Comparison of ENCODE assay signal across 20 cellular contexts in genomic region chr10:121959671-121960070, GRCh38. TPM values are rescaled to one million over a fixed set of nuclear protein-coding genes. Genes with fewer than 3 reads are reported as not detected.
"Had no signal": no experiment of that assay in that cellular context is flagged by ENCODE, and none has a peak within 500 bp of the region (broad histone marks: within the 10 kb centered on the region; RNA-seq: fewer than 3 reads in every experiment).

No MANE protein-coding gene starts in this region.

- H3K4me3 Mint-ChIP-seq: activated CD4-positive, alpha-beta T cell treated with anti-CD3 and anti-CD28 coated beads, Interleukin-2, amount 10 ng/mL, durations not matched to agents 7 days and 5 days; activated CD8-positive, alpha-beta T cell treated with anti-CD3 and anti-CD28 coated beads, Interleukin-2, amount 10 ng/mL, durations not matched to agents 7 days and 5 days; activated T-cell treated with anti-CD3 and anti-CD28 coated beads, Interleukin-2, amount 50 U/mL, for 4 hours; natural killer cell treated with Interleukin-12 subunit alpha and Interleukin-12 subunit beta and Interleukin-15 and Interleukin-18, amount 100 ng/mL, for 72 hours; stimulated activated naive B cell treated with anti-CD40 and anti-IgM and Interleukin-4, amounts not matched to agents 10 μg/mL and 1 μg/mL and 100 μg/mL, for 72 hours; T-helper 1 cell treated with Interleukin-12 subunit alpha and Interleukin-12 subunit beta and Interleukin-4 antibody, amounts not matched to agents 30 μg/mL and 1 μg/mL, for 36 hours had no signal

- H3K9me3 ChIP-seq: esophagus muscularis mucosa, left ventricle myocardium inferior, pancreas, upper lobe of right lung had no signal

- H2AFZ ChIP-seq: hepatocyte had no signal

- H3K4me1 ChIP-seq: esophagus muscularis mucosa, left ventricle myocardium inferior, pancreas, upper lobe of right lung had no signal

- H3K27me3 Mint-ChIP-seq: activated CD4-positive, alpha-beta T cell treated with anti-CD3 and anti-CD28 coated beads, Interleukin-2, amount 10 ng/mL, durations not matched to agents 7 days and 5 days; natural killer cell treated with Interleukin-12 subunit alpha and Interleukin-12 subunit beta and Interleukin-15 and Interleukin-18, amount 100 ng/mL, for 72 hours; stimulated activated naive B cell treated with anti-CD40 and anti-IgM and Interleukin-4, amounts not matched to agents 10 μg/mL and 1 μg/mL and 100 μg/mL, for 72 hours had no signal

- ATAC-seq: activated CD8-positive, alpha-beta T cell treated with anti-CD3 and anti-CD28 coated beads, Interleukin-2, amount 10 ng/mL, durations not matched to agents 7 days and 5 days; natural killer cell treated with Interleukin-12 subunit alpha and Interleukin-12 subunit beta and Interleukin-15 and Interleukin-18, amount 100 ng/mL, for 72 hours; pancreas; right cardiac atrium; stimulated activated naive B cell treated with anti-CD40 and anti-IgM and Interleukin-4, amounts not matched to agents 10 μg/mL and 1 μg/mL and 100 μg/mL, for 72 hours; upper lobe of right lung had no signal

- H3K4me2 ChIP-seq: hepatocyte had no signal

- H3K4me3 ChIP-seq: esophagus muscularis mucosa, hepatocyte, left ventricle myocardium inferior, pancreas, skin epidermis, upper lobe of right lung had no signal

- H3K9me3 Mint-ChIP-seq: activated CD4-positive, alpha-beta T cell treated with anti-CD3 and anti-CD28 coated beads, Interleukin-2, amount 10 ng/mL, durations not matched to agents 7 days and 5 days; activated T-cell treated with anti-CD3 and anti-CD28 coated beads, Interleukin-2, amount 50 U/mL, for 4 hours; natural killer cell treated with Interleukin-12 subunit alpha and Interleukin-12 subunit beta and Interleukin-15 and Interleukin-18, amount 100 ng/mL, for 72 hours; stimulated activated naive B cell treated with anti-CD40 and anti-IgM and Interleukin-4, amounts not matched to agents 10 μg/mL and 1 μg/mL and 100 μg/mL, for 72 hours; T-helper 1 cell treated with Interleukin-12 subunit alpha and Interleukin-12 subunit beta and Interleukin-4 antibody, amounts not matched to agents 30 μg/mL and 1 μg/mL, for 36 hours had no signal

- H3K27ac ChIP-seq: esophagus muscularis mucosa, hepatocyte, left ventricle myocardium inferior, pancreas, skin epidermis, upper lobe of right lung had no signal

- H3K27me3 ChIP-seq: esophagus muscularis mucosa, hepatocyte, pancreas, upper lobe of right lung had no signal

- H3K27ac Mint-ChIP-seq: activated CD4-positive, alpha-beta T cell treated with anti-CD3 and anti-CD28 coated beads, Interleukin-2, amount 10 ng/mL, durations not matched to agents 7 days and 5 days; activated CD8-positive, alpha-beta T cell treated with anti-CD3 and anti-CD28 coated beads, Interleukin-2, amount 10 ng/mL, durations not matched to agents 7 days and 5 days; natural killer cell treated with Interleukin-12 subunit alpha and Interleukin-12 subunit beta and Interleukin-15 and Interleukin-18, amount 100 ng/mL, for 72 hours; stimulated activated naive B cell treated with anti-CD40 and anti-IgM and Interleukin-4, amounts not matched to agents 10 μg/mL and 1 μg/mL and 100 μg/mL, for 72 hours; T-helper 1 cell treated with Interleukin-12 subunit alpha and Interleukin-12 subunit beta and Interleukin-4 antibody, amounts not matched to agents 30 μg/mL and 1 μg/mL, for 36 hours had no signal

- DNase-seq: activated CD4-positive, alpha-beta T cell treated with anti-CD3 and anti-CD28 coated beads, Interleukin-2, amount 10 ng/mL, durations not matched to agents 7 days and 5 days; activated CD8-positive, alpha-beta T cell treated with anti-CD3 and anti-CD28 coated beads, Interleukin-2, amount 10 ng/mL, durations not matched to agents 7 days and 5 days; activated naive CD4-positive, alpha-beta T cell treated with Interleukin-2 at 50 U/mL for 16 hours; activated T-cell treated with anti-CD3 and anti-CD28 coated beads, Interleukin-2, amount 50 U/mL, for 4 hours; central memory CD4-positive, alpha-beta T cell; dermis blood vessel endothelial cell; effector memory CD4-positive, alpha-beta T cell; glutamatergic neuron; left ventricle myocardium inferior; pancreas; right cardiac atrium; stimulated activated CD4-positive, alpha-beta T cell treated with anti-CD3 and anti-CD28 coated beads, Interleukin-2, amount 100 ng/mL, for 24 hours; stimulated activated naive B cell treated with anti-CD40 and anti-IgM and Interleukin-4, amounts not matched to agents 10 μg/mL and 1 μg/mL and 100 μg/mL, for 72 hours; T1000; upper lobe of right lung had no signal

- H3K79me2 ChIP-seq: hepatocyte had no signal

- H3K4me1 Mint-ChIP-seq: activated CD4-positive, alpha-beta T cell treated with anti-CD3 and anti-CD28 coated beads, Interleukin-2, amount 10 ng/mL, durations not matched to agents 7 days and 5 days had no signal

RNA-seq across cellular contexts. Expression of gene TACC2, which starts 29.3 kb away (rescaled TPM):
- total RNA-seq: activated CD4-positive, alpha-beta T cell treated with anti-CD3 and anti-CD28 coated beads, Interleukin-2, amount 10 ng/mL, durations not matched to agents 7 days and 5 days; activated CD8-positive, alpha-beta T cell treated with anti-CD3 and anti-CD28 coated beads, Interleukin-2, amount 10 ng/mL, durations not matched to agents 7 days and 5 days; natural killer cell treated with Interleukin-12 subunit alpha and Interleukin-12 subunit beta and Interleukin-15 and Interleukin-18, amount 100 ng/mL, for 72 hours had no signal
